26 cellular contexts compared by ENCODE assay signal in the genomic region with DNA sequence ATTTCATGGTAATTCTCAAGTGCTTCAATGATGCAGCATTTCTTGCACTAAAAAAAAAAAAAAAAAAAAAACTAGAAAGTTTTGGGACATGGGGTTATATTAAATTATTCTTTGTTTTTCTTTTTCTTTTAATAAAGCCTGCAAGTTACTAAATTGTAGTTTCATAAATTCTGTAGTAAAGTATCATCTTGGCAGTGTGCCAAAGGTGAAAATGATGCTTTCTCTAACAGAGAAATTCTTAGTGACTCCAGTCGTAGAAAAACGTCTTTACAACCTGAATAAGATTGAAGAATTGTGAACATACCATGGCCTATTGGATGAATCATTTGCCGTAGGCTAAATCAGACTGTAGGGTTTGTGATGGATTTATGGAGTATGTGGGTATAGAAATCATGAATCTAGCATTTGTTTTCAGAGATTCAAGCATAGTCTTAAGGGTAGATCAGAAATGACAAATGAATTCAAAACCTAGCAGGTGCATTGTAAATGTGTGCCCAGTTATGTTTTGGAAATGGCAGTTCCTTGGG. TPM values are rescaled to one million over a fixed set of nuclear protein-coding genes. Genes with fewer than 3 reads are reported as not detected.
DNase-seq lines count a peak whose midpoint lies in the region; ATAC-seq and TF ChIP-seq lines count a peak whose summit lies in the region.
"Had no signal": no experiment of that assay in that cellular context is flagged by ENCODE, and none has a peak within 500 bp of the region (broad histone marks: within the 10 kb centered on the region; RNA-seq: fewer than 3 reads in every experiment).

No MANE protein-coding gene starts in this region.

- H3K4ac ChIP-seq in mesenchymal stem cell (ENCODE audit: low read depth in 1 of 2, low read length in 2 of 2), result no peak overlapping the region

- H2AFZ ChIP-seq in SK-N-SH (ENCODE audit: low read depth) (no peak overlapping the region), mesenchymal stem cell (ENCODE audit: low read depth, low read length) (no peak overlapping the region)
- H2AFZ ChIP-seq: hepatocyte, parathyroid adenoma had no signal

- H3K27me3 Mint-ChIP-seq in stimulated activated memory B cell treated with anti-CD40 and anti-IgM and Interleukin-4, amounts not matched to agents 10 μg/mL and 1 μg/mL and 100 μg/mL, for 72 hours, result no peaks in the 10 kb centered on the region
- H3K27me3 Mint-ChIP-seq: activated CD4-positive, alpha-beta T cell treated with anti-CD3 and anti-CD28 coated beads for 36 hours; activated T-helper 17 cell treated with anti-CD3 and anti-CD28 coated beads, Interleukin-2, amount 50 U/mL, for 72 hours; type B pancreatic cell had no signal

- no peak overlapping the region for H2BK15ac ChIP-seq in mesenchymal stem cell (ENCODE audit: low read depth, poor library complexity, severe bottlenecking)

- H3K18ac ChIP-seq in mesenchymal stem cell (ENCODE audit: low read depth in 1 of 2, low read length in 2 of 2), result no peak overlapping the region

- no peak overlapping the region for H2BK120ac ChIP-seq in mesenchymal stem cell (ENCODE audit: low read depth, low read length)

- H3K23ac ChIP-seq in mesenchymal stem cell (ENCODE audit: low read length in 2 of 2), result no peak overlapping the region

- no peak overlapping the region for H3K4me3 Mint-ChIP-seq in stimulated activated memory B cell treated with anti-CD40 and anti-IgM and Interleukin-4, amounts not matched to agents 10 μg/mL and 1 μg/mL and 100 μg/mL, for 72 hours
- H3K4me3 Mint-ChIP-seq: activated CD4-positive, alpha-beta T cell treated with anti-CD3 and anti-CD28 coated beads for 36 hours; CD8-positive, alpha-beta T cell; nephron; type B pancreatic cell had no signal

- peaks cover 59% of the 10 kb centered on the region for H3K36me3 Mint-ChIP-seq in stimulated activated memory B cell treated with anti-CD40 and anti-IgM and Interleukin-4, amounts not matched to agents 10 μg/mL and 1 μg/mL and 100 μg/mL, for 72 hours

- H3K4me3 ChIP-seq in SK-N-SH (ENCODE audit: low read depth in 2 of 2, low read length in 1 of 2), result no peak overlapping the region
- no peak overlapping the region for H3K4me3 ChIP-seq in HEK293 (ENCODE audit: low read depth, low read length)
- no peak overlapping the region for H3K4me3 ChIP-seq in ascending aorta
- no peak overlapping the region for H3K4me3 ChIP-seq in mesenchymal stem cell (ENCODE audit: insufficient read depth in 1 of 2, low read depth in 1 of 2, low read length in 2 of 2)
- H3K4me3 ChIP-seq: hepatocyte, Peyer's patch had no signal

- H3K9me3 ChIP-seq in SK-N-SH (no peaks in the 10 kb centered on the region), HEK293 (ENCODE audit: control insufficient read depth, insufficient read depth, low read depth, low read length) (no peaks in the 10 kb centered on the region), ascending aorta (no peaks in the 10 kb centered on the region), mesenchymal stem cell (ENCODE audit: control insufficient read depth, low read length) (no peaks in the 10 kb centered on the region)
- H3K9me3 ChIP-seq: Peyer's patch had no signal

- H3F3A ChIP-seq in SK-N-SH (replicated peaks; ENCODE audit: insufficient read depth), result peaks cover 33% of the 10 kb centered on the region

- H3K9me3 Mint-ChIP-seq in stimulated activated memory B cell treated with anti-CD40 and anti-IgM and Interleukin-4, amounts not matched to agents 10 μg/mL and 1 μg/mL and 100 μg/mL, for 72 hours, result no peaks in the 10 kb centered on the region
- H3K9me3 Mint-ChIP-seq: activated naive CD4-positive, alpha-beta T cell treated with anti-CD3 and anti-CD28 coated beads, Interleukin-2, amount 50 U/mL, for 72 hours; activated T-helper 17 cell treated with anti-CD3 and anti-CD28 coated beads, Interleukin-2, amount 50 U/mL, for 72 hours; CD8-positive, alpha-beta T cell; nephron; type B pancreatic cell had no signal

- no peak overlapping the region for H3K27ac Mint-ChIP-seq in stimulated activated memory B cell treated with anti-CD40 and anti-IgM and Interleukin-4, amounts not matched to agents 10 μg/mL and 1 μg/mL and 100 μg/mL, for 72 hours
- H3K27ac Mint-ChIP-seq: activated CD4-positive, alpha-beta T cell treated with anti-CD3 and anti-CD28 coated beads for 36 hours; CD8-positive, alpha-beta T cell; nephron; type B pancreatic cell had no signal

- no peak for ATAC-seq in SK-N-SH treated with all-trans-retinoic acid at 6 μM for 48 hours
- no peak for ATAC-seq in HG03439 (IDR thresholded peaks at IDR 0.05; ENCODE audit: unreplicated experiment)
- no peak for ATAC-seq in stimulated activated memory B cell treated with anti-CD40 and anti-IgM and Interleukin-4, amounts not matched to agents 10 μg/mL and 1 μg/mL and 100 μg/mL, for 72 hours
- ATAC-seq: activated CD4-positive, alpha-beta T cell treated with anti-CD3 and anti-CD28 coated beads for 36 hours; activated naive CD4-positive, alpha-beta T cell treated with anti-CD3 and anti-CD28 coated beads, Interleukin-2, amount 50 U/mL, for 72 hours; activated T-helper 17 cell treated with anti-CD3 and anti-CD28 coated beads, Interleukin-2, amount 50 U/mL, for 72 hours; CD8-positive, alpha-beta T cell; left colon; sciatic nerve had no signal

- TF ChIP-seq RAD21 in SK-N-SH (IDR thresholded peaks at IDR 0.05; ENCODE audit: low read length), result no peak

- H3K9ac ChIP-seq in SK-N-SH (no peak overlapping the region), mesenchymal stem cell (ENCODE audit: low read length) (peak overlapping the region; percentile 76)
- H3K9ac ChIP-seq: parathyroid adenoma had no signal

- POLR2A ChIA-PET in SK-N-SH (lab: Yijun Ruan, JAX) (no interaction called here), HEK293 (lab: Yijun Ruan, JAX) (no interaction called here)

- H3K9me2 ChIP-seq in SK-N-SH, result no peaks in the 10 kb centered on the region

- H3K4me2 ChIP-seq in SK-N-SH (peak overlapping the region; percentile 17; the same call in 1 of the 2 replicates), mesenchymal stem cell (ENCODE audit: low read length, poor library complexity, severe bottlenecking) (no peak overlapping the region)
- H3K4me2 ChIP-seq: hepatocyte had no signal

- H3K4me1 ChIP-seq in SK-N-SH (ENCODE audit: control insufficient read depth in 1 of 2, insufficient read depth in 2 of 2, low read depth in 1 of 2, low read length in 1 of 2), result peaks cover 0 to 18% of the 10 kb centered on the region in 2 experiments; a peak in 3 of 4 replicates
- H3K4me1 ChIP-seq in HEK293 (ENCODE audit: control insufficient read depth, insufficient read depth, low read length), result no peaks in the 10 kb centered on the region
- peaks cover 0 to 7% of the 10 kb centered on the region in 2 donors for H3K4me1 ChIP-seq in ascending aorta
- H3K4me1 ChIP-seq in mesenchymal stem cell (ENCODE audit: control insufficient read depth, insufficient read depth, low read depth, low read length), result peaks cover 2% of the 10 kb centered on the region
- H3K4me1 ChIP-seq: Peyer's patch had no signal

- H3K27me3 ChIP-seq in SK-N-SH (ENCODE audit: insufficient read depth) (no peaks in the 10 kb centered on the region), ascending aorta (no peaks in the 10 kb centered on the region), mesenchymal stem cell (ENCODE audit: control insufficient read depth in 1 of 2, insufficient read depth in 1 of 2, low read length in 2 of 2) (no peaks in the 10 kb centered on the region)
- H3K27me3 ChIP-seq: hepatocyte, Peyer's patch had no signal

- H2AK5ac ChIP-seq in mesenchymal stem cell (ENCODE audit: low read length, severe bottlenecking), result no peak overlapping the region

- no peak overlapping the region for H2BK12ac ChIP-seq in mesenchymal stem cell (ENCODE audit: low read length in 2 of 2)

- H3K4me1 Mint-ChIP-seq in stimulated activated memory B cell treated with anti-CD40 and anti-IgM and Interleukin-4, amounts not matched to agents 10 μg/mL and 1 μg/mL and 100 μg/mL, for 72 hours, result peaks cover 13% of the 10 kb centered on the region

- TF ChIP-seq EP300 in SK-N-SH (IDR thresholded peaks at IDR 0.05; ENCODE audit: borderline replicate concordance in 1 of 2, low read depth in 1 of 2, low read length in 1 of 2), result no peak

- H3K79me1 ChIP-seq in mesenchymal stem cell (replicated peaks; ENCODE audit: low read length, poor library complexity, severe bottlenecking), result peaks cover 15% of the 10 kb centered on the region

- H4K8ac ChIP-seq in mesenchymal stem cell (ENCODE audit: low read length), result no peak overlapping the region

- H4K20me1 ChIP-seq in SK-N-SH (ENCODE audit: insufficient read depth), result peaks cover 4% of the 10 kb centered on the region; the same call in 1 of the 2 replicates

- no peak for TF ChIP-seq CTCF in SK-N-SH (IDR thresholded peaks at IDR 0.05)
- TF ChIP-seq CTCF in HEK293 (tag by site-specific recombination; IDR thresholded peaks at IDR 0.05), result no peak
- TF ChIP-seq CTCF in ascending aorta (IDR thresholded peaks at IDR 0.05), result no peak

- H3K27ac ChIP-seq in SK-N-SH (ENCODE audit: low read depth in 2 of 2, low read length in 1 of 2) (peak overlapping the region in 1 of 2 experiments; percentile 76; a peak in 2 of 4 replicates), HEK293 (ENCODE audit: extremely low read depth, low read depth, low read length) (no peak overlapping the region), ascending aorta (peak overlapping the region; percentile 52 to 54), mesenchymal stem cell (ENCODE audit: low read length, poor library complexity, severe bottlenecking) (no peak overlapping the region)
- H3K27ac ChIP-seq: hepatocyte, parathyroid adenoma, Peyer's patch had no signal

- no peak overlapping the region for H2BK5ac ChIP-seq in mesenchymal stem cell (ENCODE audit: low read depth, low read length, poor library complexity, severe bottlenecking)

- H3K14ac ChIP-seq in mesenchymal stem cell (ENCODE audit: low read length in 2 of 2), result no peak overlapping the region

- H3K36me3 ChIP-seq in SK-N-SH (replicated peaks in 1 of 2; ENCODE audit: control insufficient read depth in 1 of 2, insufficient read depth in 2 of 2, low read length in 1 of 2), result peaks cover 31 to 58% of the 10 kb centered on the region in 2 experiments
- H3K36me3 ChIP-seq in HEK293 (ENCODE audit: control insufficient read depth in 2 of 2, insufficient read depth in 1 of 2, low read length in 2 of 2), result peaks cover 27 to 61% of the 10 kb centered on the region in 2 experiments
- peaks cover 27 to 42% of the 10 kb centered on the region in 2 donors for H3K36me3 ChIP-seq in ascending aorta
- peaks cover 21 to 54% of the 10 kb centered on the region in 2 experiments for H3K36me3 ChIP-seq in mesenchymal stem cell (ENCODE audit: control insufficient read depth in 1 of 2, insufficient read depth in 2 of 2, low read depth in 1 of 2, low read length in 2 of 2)

- 26% methylated on average over 3 of the region's 3 CpGs for WGBS in SK-N-SH (ENCODE audit: low lambda C conversion rate)
- 90% methylated on average over 3 of the region's 3 CpGs for WGBS in mesenchymal stem cell

- intact Hi-C loops in ascending aorta (cut with DNase I), result no loop called here

- H4K91ac ChIP-seq in mesenchymal stem cell (ENCODE audit: low read length), result no peak overlapping the region

- peaks cover 10% of the 10 kb centered on the region; the same call in 1 of the 2 replicates for H3K79me2 ChIP-seq in SK-N-SH (ENCODE audit: insufficient read depth)
- H3K79me2 ChIP-seq: hepatocyte had no signal

- DNase-seq in SK-N-SH (no peak), ascending aorta (ENCODE audit: low spot score in 2 of 2) (no peak), mesenchymal stem cell (no peak), NCI-H2171 (lab: John Stamatoyannopoulos, UW) (no peak)
- DNase-seq: activated CD4-positive, alpha-beta T cell treated with anti-CD3 and anti-CD28 coated beads for 36 hours; aorta; CD8-positive, alpha-beta T cell; KG1; left colon; NCI-H1436; NCI-H524 treated with DMSO at 0.1 percent for 48 hours; NK-92 treated with Interleukin-12 subunit alpha and Interleukin-12 subunit beta, amount 100 ng/mL, for 24 hours; Peyer's patch; stimulated activated CD4-positive, alpha-beta T cell treated with anti-CD3 and anti-CD28 coated beads, Interleukin-15, amount 100 ng/mL, for 24 hours; T-helper 2 cell had no signal

- CTCF ChIA-PET in SK-N-SH (lab: Yijun Ruan, JAX) (no interaction called here), HEK293 (lab: Yijun Ruan, JAX) (no interaction called here)

RNA-seq across cellular contexts. Expression of a gene that starts 27.1 kb away (rescaled TPM):
- polyA plus RNA-seq in SK-N-SH (2012; rRNA removed), result 32.6 and 34.2 TPM in 2 replicates
- 25.2 and 25.9 TPM in 2 replicates for polyA plus RNA-seq in SK-N-SH (2012; cell fraction: cytosol; rRNA removed)
- polyA plus RNA-seq in SK-N-SH (2012; cell fraction: nucleus; rRNA removed), result 94.6 and 118 TPM in 2 replicates
- 22.7 TPM for total RNA-seq in ascending aorta
- polyA plus RNA-seq in mesenchymal stem cell (2013, experiment 1 of 2), result 78.5 TPM
- polyA plus RNA-seq in mesenchymal stem cell (2013, experiment 2 of 2), result 73.5 TPM

RNA-seq across cellular contexts. Expression of a gene that starts 53.7 kb away (rescaled TPM):
- not detected in 2 replicates for polyA plus RNA-seq in SK-N-SH (2012; rRNA removed)
- polyA plus RNA-seq in SK-N-SH (2012; cell fraction: cytosol; rRNA removed), result not detected in 2 replicates
- not detected in 2 replicates for polyA plus RNA-seq in SK-N-SH (2012; cell fraction: nucleus; rRNA removed)
- not detected for total RNA-seq in ascending aorta
- polyA plus RNA-seq in mesenchymal stem cell (2013, experiment 1 of 2), result not detected
- polyA plus RNA-seq in mesenchymal stem cell (2013, experiment 2 of 2), result not detected
- total RNA-seq: hepatocyte had no signal
- polyA plus RNA-seq: hepatocyte had no signal

Comparison
In these comparisons a context has a peak if more than half of its experiments do, and no peak if none do; other contexts are left out.
1. H3K27ac ChIP-seq: peak in ascending aorta (2 of 2); none in HEK293 (single experiment) and mesenchymal stem cell (single experiment).